Comparison of ENCODE assay signal across 8 cellular contexts in the genomic region with DNA sequence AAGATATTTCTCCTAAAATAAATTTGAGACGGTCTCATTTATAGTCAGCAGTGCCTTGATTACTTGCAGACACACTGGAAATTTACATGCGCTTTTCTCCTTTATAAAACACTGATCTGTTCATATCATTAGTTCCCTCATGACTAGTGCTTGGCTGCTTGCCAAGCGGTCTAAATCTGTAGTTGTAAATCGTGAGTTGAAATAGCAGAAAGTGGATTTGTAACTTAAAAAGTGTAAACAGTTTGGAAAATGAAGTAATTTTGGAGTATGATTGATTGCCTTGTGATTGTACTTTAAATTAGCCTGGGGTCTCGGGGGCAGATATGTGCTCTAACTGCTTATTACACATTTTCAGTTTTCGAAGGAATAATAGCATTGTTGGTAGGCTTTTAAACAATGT.
DNase-seq lines count a peak whose midpoint lies in the region; TF ChIP-seq lines count a peak whose summit lies in the region.

No MANE protein-coding gene starts in this region.

- peaks cover 31% of the 10 kb centered on the region for H3F3A ChIP-seq in GM23248 (ENCODE audit: insufficient read depth)

- TF ChIP-seq CTCF in fibroblast of lung (conservative IDR thresholded peaks at IDR 0.05 in 1 of 2, IDR thresholded peaks at IDR 0.05 in 1 of 2; ENCODE audit: low read depth in 1 of 2, low read length in 2 of 2): no peak

- H2AFZ ChIP-seq in GM23248 (no peak overlapping the region), fibroblast of lung (ENCODE audit: low read length) (no peak overlapping the region)

- no peaks in the 10 kb centered on the region for H4K20me1 ChIP-seq in GM23248 (ENCODE audit: insufficient read depth)
- H4K20me1 ChIP-seq in fibroblast of lung (ENCODE audit: control insufficient read depth, extremely low read depth, insufficient read depth, low read length): no peaks in the 10 kb centered on the region

- no peaks in the 10 kb centered on the region for H3K27me3 ChIP-seq in GM23248 (replicated peaks; ENCODE audit: insufficient read depth)
- H3K27me3 ChIP-seq in fibroblast of lung (ENCODE audit: control insufficient read depth, insufficient read depth, low read length): no peaks in the 10 kb centered on the region
- no peaks in the 10 kb centered on the region for H3K27me3 ChIP-seq in rectal smooth muscle tissue (ENCODE audit: control insufficient read depth, insufficient read depth, low read length)

- no peaks in the 10 kb centered on the region for H3K9me2 ChIP-seq in GM23248 (ENCODE audit: insufficient read depth)

- WGBS in GM23248 (ENCODE audit: low coverage in 1 of 2, low lambda C conversion rate in 2 of 2, missing lambda C conversion rate in 2 of 2), 2 experiments: 4 to 5% methylated on average over 6 of the region's 6 CpGs

- peak overlapping the region; percentile 30 for H3K9ac ChIP-seq in GM23248
- H3K9ac ChIP-seq in fibroblast of lung (ENCODE audit: insufficient read depth, low read length): no peak overlapping the region
- no peak overlapping the region for H3K9ac ChIP-seq in rectal smooth muscle tissue (ENCODE audit: low read length)

- H3K79me2 ChIP-seq in GM23248 (ENCODE audit: insufficient read depth) (peaks cover 65% of the 10 kb centered on the region), fibroblast of lung (ENCODE audit: control insufficient read depth, insufficient read depth, low read length) (peaks cover 38% of the 10 kb centered on the region)

- H3K27ac ChIP-seq in GM23248 (peak overlapping the region; percentile 64), fibroblast of lung (ENCODE audit: insufficient read depth, low read length) (peak overlapping the region; percentile 64), rectal smooth muscle tissue (ENCODE audit: low read depth, low read length) (peak overlapping the region; percentile 30)

- no peaks in the 10 kb centered on the region for H3K36me3 ChIP-seq in GM23248 (ENCODE audit: low read depth)
- H3K36me3 ChIP-seq in fibroblast of lung (ENCODE audit: control insufficient read depth, insufficient read depth, low read length): peaks cover 3% of the 10 kb centered on the region
- no peaks in the 10 kb centered on the region for H3K36me3 ChIP-seq in rectal smooth muscle tissue (ENCODE audit: control insufficient read depth, insufficient read depth, low read length)

- H3K4me1 ChIP-seq in GM23248 (ENCODE audit: insufficient read depth): peaks cover 47% of the 10 kb centered on the region
- H3K4me1 ChIP-seq in fibroblast of lung (ENCODE audit: control insufficient read depth, extremely low read depth, insufficient read depth, low read length): peaks cover 14% of the 10 kb centered on the region
- peaks cover 32% of the 10 kb centered on the region for H3K4me1 ChIP-seq in rectal smooth muscle tissue (ENCODE audit: control insufficient read depth, insufficient read depth, low read length)

- H3K9me3 ChIP-seq in GM23248 (ENCODE audit: low read depth) (no peaks in the 10 kb centered on the region), fibroblast of lung (ENCODE audit: control insufficient read depth, insufficient read depth, low read depth, low read length) (no peaks in the 10 kb centered on the region)

- in situ Hi-C loops in GM23248 (cut with MboI): no loop called here

- DNase-seq in GM23248 (peak; percentile 70), NCI-H82 treated with DMSO at 0.1 percent for 48 hours (lab: John Stamatoyannopoulos, UW; ENCODE audit: unreplicated experiment) (peak; percentile 6), fibroblast of lung (ENCODE audit: low read depth in 2 of 2) (peak; percentile 67 to 82), DMS114 treated with DMSO at 0.1 percent for 48 hours (lab: John Stamatoyannopoulos, UW; ENCODE audit: unreplicated experiment) (no peak), GOT3 (lab: John Stamatoyannopoulos, UW) (no peak), SIG-M5 treated with dmso at 0.1 percent for 504 hours (lab: John Stamatoyannopoulos, UW; ENCODE audit: unreplicated experiment) (no peak)
- DNase-seq in stimulated activated CD4-positive, alpha-beta T cell treated with anti-CD3 and anti-CD28 coated beads, Interleukin-2, amount 100 ng/mL, for 48 hours: no peak

- H3K4me3 ChIP-seq in GM23248: peak overlapping the region; percentile 47
- peak overlapping the region in 3 of 4 experiments; percentile 1 to 24 (median 23) for H3K4me3 ChIP-seq in fibroblast of lung (replicated peaks in 1 of 4; ENCODE audit: control extremely low read depth in 1 of 4, insufficient read depth in 1 of 4, low read depth in 3 of 4, low read length in 4 of 4)
- no peak overlapping the region for H3K4me3 ChIP-seq in rectal smooth muscle tissue (ENCODE audit: low read length)

- peak overlapping the region; percentile 73 for H3K4me2 ChIP-seq in GM23248 (ENCODE audit: unreplicated experiment)
- peak overlapping the region; percentile 79 for H3K4me2 ChIP-seq in fibroblast of lung (ENCODE audit: extremely low read depth, insufficient read depth, low read length)

Comparison
In these comparisons a context has a peak if more than half of its experiments do, and no peak if none do; other contexts are left out.
1. DNase-seq: peak in GM23248 (single experiment), NCI-H82 treated with DMSO at 0.1 percent for 48 hours (single experiment) and fibroblast of lung (2 of 2); none in DMS114 treated with DMSO at 0.1 percent for 48 hours (single experiment), GOT3 (single experiment), SIG-M5 treated with dmso at 0.1 percent for 504 hours (single experiment) and stimulated activated CD4-positive, alpha-beta T cell treated with anti-CD3 and anti-CD28 coated beads, Interleukin-2, amount 100 ng/mL, for 48 hours (0 of 2).
2. Peak in every context shown above with its lines, with median percentiles within 50 percentile points of each other: H3K27ac ChIP-seq.